8 cellular contexts compared by ENCODE assay signal in the genomic region with DNA sequence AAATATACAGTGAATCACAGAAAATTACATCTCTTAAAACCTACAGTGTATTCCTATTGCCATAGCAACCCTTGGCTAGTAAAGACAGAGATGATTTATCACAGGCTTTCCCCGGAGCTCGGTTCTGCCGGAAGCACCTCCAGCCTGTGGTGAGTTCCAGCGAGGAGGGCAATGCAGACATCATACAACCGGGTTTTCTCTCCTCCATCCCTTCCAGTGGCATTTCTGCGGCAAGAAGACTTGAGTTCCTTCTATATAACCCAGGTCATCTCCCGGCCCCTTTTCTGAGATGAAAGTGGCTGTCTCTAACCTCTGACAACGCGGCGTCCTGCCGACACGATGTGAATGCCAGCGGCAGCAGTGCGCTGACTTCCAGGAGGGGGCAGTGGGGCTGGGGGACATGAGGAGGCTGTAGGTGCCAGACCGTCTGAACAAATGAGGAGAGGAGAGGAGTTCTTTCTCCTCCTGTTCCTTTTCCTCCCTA.
DNase-seq lines count a peak whose midpoint lies in the region; ATAC-seq, FAIRE-seq and TF ChIP-seq lines count a peak whose summit lies in the region.

No MANE protein-coding gene starts in this region.

- H2AFZ ChIP-seq in ACC112 (ENCODE audit: low read length, unreplicated experiment) = peak overlapping the region; percentile 39

- H3K27me3 Mint-ChIP-seq in activated naive CD4-positive, alpha-beta T cell treated with anti-CD3 and anti-CD28 coated beads, Interleukin-2, amount 10 ng/mL, durations not matched to agents 7 days and 5 days = peaks cover 26% of the 10 kb centered on the region

- H3K27ac ChIP-seq in ACC112 (ENCODE audit: low read depth, low read length) = peak overlapping the region; percentile 86
- H3K27ac ChIP-seq in heart left ventricle = no peak overlapping the region

- no peaks in the 10 kb centered on the region for H3K36me3 Mint-ChIP-seq in activated naive CD4-positive, alpha-beta T cell treated with anti-CD3 and anti-CD28 coated beads, Interleukin-2, amount 10 ng/mL, durations not matched to agents 7 days and 5 days

- H3K27ac Mint-ChIP-seq in activated naive CD4-positive, alpha-beta T cell treated with anti-CD3 and anti-CD28 coated beads, Interleukin-2, amount 10 ng/mL, durations not matched to agents 7 days and 5 days = no peak overlapping the region

- H3K79me2 ChIP-seq in ACC112 (ENCODE audit: control insufficient read depth, insufficient read depth, low read length, unreplicated experiment) = no peaks in the 10 kb centered on the region

- peak; percentile 47 for DNase-seq in RCC 7860 (ENCODE audit: low spot score)
- DNase-seq in activated naive CD4-positive, alpha-beta T cell treated with anti-CD3 and anti-CD28 coated beads, Interleukin-2, amount 10 ng/mL, durations not matched to agents 7 days and 5 days = peak; percentile 62
- DNase-seq in heart left ventricle = no peak
- DNase-seq in renal cortical epithelial cell (ENCODE audit: low read depth) = peak; percentile 70
- no peak for DNase-seq in NCI-H2171 (lab: John Stamatoyannopoulos, UW)
- DNase-seq in GOT3 (lab: John Stamatoyannopoulos, UW) = no peak

- peaks cover 26% of the 10 kb centered on the region for H3K4me1 Mint-ChIP-seq in activated naive CD4-positive, alpha-beta T cell treated with anti-CD3 and anti-CD28 coated beads, Interleukin-2, amount 10 ng/mL, durations not matched to agents 7 days and 5 days

- H3K9me3 ChIP-seq in heart left ventricle = no peaks in the 10 kb centered on the region

- CTCF ChIA-PET in activated naive CD4-positive, alpha-beta T cell treated with anti-CD3 and anti-CD28 coated beads, Interleukin-2, amount 10 ng/mL, durations not matched to agents 7 days and 5 days (lab: Charles Lee) = interaction anchor here (0.6 to 1.0 kb wide), 4 partner anchors 18 to 654 kb away, joined by 3 to 6 read pairs (median 4); a partner anchor contains a TSS

- H3K27me3 ChIP-seq in ACC112 (ENCODE audit: insufficient read depth, low read length) (no peaks in the 10 kb centered on the region), heart left ventricle (peaks cover 0 to 16% (median 6%) of the 10 kb centered on the region in 9 donors)

- FAIRE-seq in RCC 7860 (lab: Jason Lieb, UNC) = no peak

- intact Hi-C loops in heart left ventricle (cut with DNase I) = no loop called here

- H3K4me3 ChIP-seq in ACC112 (ENCODE audit: low read depth, low read length) (peak overlapping the region; percentile 65), heart left ventricle (peak overlapping the region in 8 of 12 donors; percentile 8 to 38 (median 24))

- 9 to 13% (median 11%) methylated on average over 15 of the region's 15 CpGs for WGBS in heart left ventricle, 4 donors

- peak overlapping the region; percentile 58 for H3K4me3 Mint-ChIP-seq in activated naive CD4-positive, alpha-beta T cell treated with anti-CD3 and anti-CD28 coated beads, Interleukin-2, amount 10 ng/mL, durations not matched to agents 7 days and 5 days

- TF ChIP-seq POLR2A in heart left ventricle (IDR thresholded peaks at IDR 0.05) = no peak

- H3K4me1 ChIP-seq in ACC112 (ENCODE audit: control insufficient read depth, insufficient read depth, low read length, unreplicated experiment) = peaks cover 20% of the 10 kb centered on the region
- peaks cover 0 to 11% (median 2%) of the 10 kb centered on the region in 12 donors for H3K4me1 ChIP-seq in heart left ventricle

- no peaks in the 10 kb centered on the region for H3K9me3 Mint-ChIP-seq in activated naive CD4-positive, alpha-beta T cell treated with anti-CD3 and anti-CD28 coated beads, Interleukin-2, amount 10 ng/mL, durations not matched to agents 7 days and 5 days

- peak; percentile 29 for ATAC-seq in GM21447 (IDR thresholded peaks at IDR 0.05; ENCODE audit: unreplicated experiment)
- peak in 3 of 4 donors; percentile 39 to 68 (median 48) for ATAC-seq in heart left ventricle

- TF ChIP-seq CTCF in heart left ventricle (IDR thresholded peaks at IDR 0.05) = peak in 3 of 12 donors; percentile 13 to 23 (median 15)

- H3K36me3 ChIP-seq in ACC112 (ENCODE audit: insufficient read depth, low read length) (no peaks in the 10 kb centered on the region), heart left ventricle (no peaks in the 10 kb centered on the region)

Comparison
In these comparisons a context has a peak if more than half of its experiments do, and no peak if none do; other contexts are left out.
1. DNase-seq: peak in RCC 7860 (single experiment), activated naive CD4-positive, alpha-beta T cell treated with anti-CD3 and anti-CD28 coated beads, Interleukin-2, amount 10 ng/mL, durations not matched to agents 7 days and 5 days (single experiment) and renal cortical epithelial cell (single experiment); none in heart left ventricle (0 of 5), NCI-H2171 (single experiment) and GOT3 (single experiment).